22 cellular contexts compared by ENCODE assay signal in the genomic region with DNA sequence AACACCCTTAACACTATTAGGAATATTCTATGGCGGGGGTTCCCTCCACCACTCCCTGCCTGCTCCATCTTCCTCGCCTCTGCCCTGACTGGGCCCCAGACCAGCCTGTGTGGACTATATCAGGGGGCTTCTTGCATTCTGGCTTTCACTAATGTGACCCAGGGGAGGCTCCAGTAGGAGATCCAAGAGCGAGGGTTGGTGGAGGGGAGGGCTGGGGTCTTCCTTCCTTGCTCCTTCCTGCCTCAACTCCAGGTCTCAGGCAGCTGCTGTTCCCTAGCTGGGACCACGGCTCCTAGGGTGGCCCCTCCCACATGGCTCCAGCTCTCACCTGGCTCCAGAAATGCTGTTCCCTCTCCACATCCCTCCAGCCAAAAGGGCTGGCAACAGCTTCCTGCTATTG.
"Had no signal": no experiment of that assay in that cellular context is flagged by ENCODE, and none has a peak within 500 bp of the region (broad histone marks: within the 10 kb centered on the region; RNA-seq: fewer than 3 reads in every experiment).

No MANE protein-coding gene starts in this region.

- H3K4me1 ChIP-seq: psoas muscle, tibial nerve, vagina had no signal

- H3K36me3 ChIP-seq: thoracic aorta, tibial nerve, vagina had no signal

- H3K9me3 Mint-ChIP-seq: memory B cell; mesothelial cell of epicardium; nephron progenitor cell; stimulated activated effector memory CD8-positive, alpha-beta T cell treated with anti-CD3 and anti-CD28 coated beads, Interleukin-12 subunit alpha, Interleukin-12 subunit beta, amount 100 ng/mL, for 72 hours had no signal

- H3K27ac ChIP-seq: dorsolateral prefrontal cortex, psoas muscle, thoracic aorta, tibial nerve, vagina had no signal

- H3K4me3 Mint-ChIP-seq: memory B cell; mesothelial cell of epicardium; nephron progenitor cell; stimulated activated effector memory CD8-positive, alpha-beta T cell treated with anti-CD3 and anti-CD28 coated beads, Interleukin-12 subunit alpha, Interleukin-12 subunit beta, amount 100 ng/mL, for 72 hours had no signal

- DNase-seq: effector CD4-positive, alpha-beta T cell; mucosa of descending colon; naive B cell; nephron progenitor cell; nucleus accumbens; right cardiac atrium; small intestine; stimulated activated CD4-positive, alpha-beta T cell treated with anti-CD3 and anti-CD28 coated beads, Interleukin-12 subunit alpha, Interleukin-12 subunit beta, amount 100 ng/mL, for 4 hours; stimulated activated CD4-positive, alpha-beta T cell treated with anti-CD3 and anti-CD28 coated beads, Interleukin-1b, Interleukin-23, amount 100 ng/mL, for 48 hours; stimulated activated CD4-positive, alpha-beta T cell treated with anti-CD3 and anti-CD28 coated beads, Interleukin-4, amount 100 ng/mL, for 1 hour; stimulated activated naive CD8-positive, alpha-beta T cell treated with anti-CD3 and anti-CD28 coated beads, Interleukin-15, Interleukin-2, amounts not matched to agents 100 U/mL and 50 U/mL, for 24 hours; substantia nigra had no signal

- H3K4me1 Mint-ChIP-seq: memory B cell, mesothelial cell of epicardium, naive B cell, nephron progenitor cell had no signal

- H3K4me3 ChIP-seq: dorsolateral prefrontal cortex, lung, mucosa of descending colon, psoas muscle, thoracic aorta, tibial nerve, vagina had no signal

- H3K27me3 ChIP-seq: tibial nerve, vagina had no signal

- H3K9me3 ChIP-seq: mucosa of descending colon, psoas muscle, thoracic aorta, tibial nerve, vagina had no signal

- H3K36me3 Mint-ChIP-seq: memory B cell; mesothelial cell of epicardium; naive B cell; stimulated activated effector memory CD8-positive, alpha-beta T cell treated with anti-CD3 and anti-CD28 coated beads, Interleukin-12 subunit alpha, Interleukin-12 subunit beta, amount 100 ng/mL, for 72 hours had no signal

- H3K27ac Mint-ChIP-seq: memory B cell; mesothelial cell of epicardium; naive B cell; nephron progenitor cell; stimulated activated effector memory CD8-positive, alpha-beta T cell treated with anti-CD3 and anti-CD28 coated beads, Interleukin-12 subunit alpha, Interleukin-12 subunit beta, amount 100 ng/mL, for 72 hours had no signal

- ATAC-seq: left lobe of liver; mucosa of descending colon; psoas muscle; right cardiac atrium; stimulated activated effector memory CD8-positive, alpha-beta T cell treated with anti-CD3 and anti-CD28 coated beads, Interleukin-12 subunit alpha, Interleukin-12 subunit beta, amount 100 ng/mL, for 72 hours; stimulated activated naive CD8-positive, alpha-beta T cell treated with anti-CD3 and anti-CD28 coated beads, Interleukin-15, Interleukin-2, amounts not matched to agents 100 U/mL and 50 U/mL, for 24 hours had no signal
